10 cellular contexts compared by ENCODE assay signal in the genomic region with DNA sequence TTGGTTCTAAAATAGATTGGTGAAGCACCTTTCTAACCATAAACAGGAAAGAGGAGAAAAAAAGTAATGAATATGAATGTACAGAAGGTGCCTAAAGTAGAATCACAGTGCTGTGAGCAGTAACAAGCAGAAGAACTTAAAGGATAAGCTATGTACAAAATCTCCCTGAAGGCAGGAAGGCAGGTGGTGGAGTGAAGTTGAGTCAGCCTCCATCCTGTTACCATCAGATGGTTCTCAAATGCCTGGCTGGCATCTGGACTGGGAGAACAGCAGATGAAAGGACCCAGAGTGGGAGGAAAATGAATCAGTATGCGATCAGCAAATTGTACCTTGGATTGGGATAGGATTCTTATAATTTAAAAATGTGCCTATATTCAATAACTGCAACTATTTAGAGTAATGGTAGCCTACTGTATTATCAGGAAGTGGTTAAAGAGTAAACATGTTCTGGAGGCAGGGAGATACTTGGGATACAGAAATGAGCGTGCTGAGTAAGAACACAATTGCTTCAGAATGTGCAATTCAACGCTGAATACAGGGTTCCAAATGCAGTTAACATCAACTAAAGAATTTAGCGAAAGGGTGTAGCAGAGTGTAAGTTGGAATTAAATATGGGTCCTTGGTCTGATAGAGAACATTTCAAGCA. TPM values are rescaled to one million over a fixed set of nuclear protein-coding genes. Genes with fewer than 3 reads are reported as not detected.
DNase-seq lines count a peak whose midpoint lies in the region; ATAC-seq and TF ChIP-seq lines count a peak whose summit lies in the region.
"Had no signal": no experiment of that assay in that cellular context is flagged by ENCODE, and none has a peak within 500 bp of the region (broad histone marks: within the 10 kb centered on the region; RNA-seq: fewer than 3 reads in every experiment).

No MANE protein-coding gene starts in this region.

- TF ChIP-seq CTCF in sigmoid colon (IDR thresholded peaks at IDR 0.05) (no peak), ovary (IDR thresholded peaks at IDR 0.05) (no peak)

- H3K36me3 ChIP-seq in sigmoid colon (no peaks in the 10 kb centered on the region), ovary (no peaks in the 10 kb centered on the region)

- peak overlapping the region; percentile 88 to 91 (median 89) for H3K27ac ChIP-seq in sigmoid colon
- H3K27ac ChIP-seq in ovary = no peak overlapping the region

- DNase-seq in GM03348 (ENCODE audit: low spot score) = peak; percentile 16
- DNase-seq in RPMI7951 (ENCODE audit: low read depth) = peak; percentile 50
- DNase-seq in erythroblast (lab: John Stamatoyannopoulos, UW) = peak; percentile 4 to 51
- DNase-seq in sigmoid colon = no peak
- no peak for DNase-seq in ovary
- no peak for DNase-seq in islet precursor cell
- DNase-seq in activated CD4-positive, alpha-beta T cell treated with anti-CD3 and anti-CD28 coated beads, Interleukin-2, amount 50 U/mL, for 1 hour = no peak
- DNase-seq: left ventricle myocardium superior, RPMI8226 had no signal

- peaks cover 0 to 19% (median 4%) of the 10 kb centered on the region in 4 donors for H3K4me1 ChIP-seq in sigmoid colon
- H3K4me1 ChIP-seq in ovary (ENCODE audit: insufficient read depth) = peaks cover 3% of the 10 kb centered on the region

- no peak for ATAC-seq in GM19455 (IDR thresholded peaks at IDR 0.05; ENCODE audit: unreplicated experiment)

- H3K27me3 ChIP-seq in sigmoid colon (no peaks in the 10 kb centered on the region), ovary (no peaks in the 10 kb centered on the region)

- TF ChIP-seq EP300 in sigmoid colon (IDR thresholded peaks at IDR 0.05) (no peak), ovary (IDR thresholded peaks at IDR 0.05) (no peak)

- 75 to 85% methylated on average over 4 of the region's 4 CpGs for WGBS in sigmoid colon, 2 donors
- 88 to 95% (median 89%) methylated on average over 4 of the region's 4 CpGs for WGBS in ovary, 3 donors

- H3K4me3 ChIP-seq in sigmoid colon = peak overlapping the region in 1 of 4 donors; percentile 67
- H3K4me3 ChIP-seq in ovary = no peak overlapping the region

- TF ChIP-seq POLR2A in erythroblast (IDR thresholded peaks at IDR 0.05; ENCODE audit: low read length) (no peak), sigmoid colon (IDR thresholded peaks at IDR 0.05) (no peak), ovary (IDR thresholded peaks at IDR 0.05) (no peak)

- intact Hi-C loops in sigmoid colon (cut with DNase I) (loop anchor here (2.0 to 5.0 kb wide), 2 partner anchors 46 to 961 kb away; partner anchors contain the start of gene MAN2A1), ovary (cut with DNase I) (no loop called here)

- H3K9me3 ChIP-seq in sigmoid colon (no peaks in the 10 kb centered on the region), ovary (no peaks in the 10 kb centered on the region)

RNA-seq across cellular contexts. Expression of gene FER, which starts 21.1 kb away (rescaled TPM):
- total RNA-seq in RPMI7951 (2014; rRNA removed; shearing (Covaris generic)) = 13.2 and 14.1 TPM in 2 replicates
- total RNA-seq in sigmoid colon (10 to 100 TPM; 24.2 to 36.7 (median 33.4) TPM), ovary (10 to 100 TPM; 13.7 to 36.0 (median 33.3) TPM)
- polyA plus RNA-seq in sigmoid colon (1 to 10 TPM; 1.2 to 2.0 (median 1.4) TPM), ovary (1 to 10 TPM; 3.0 to 8.8 TPM)

Comparison
In these comparisons a context has a peak if more than half of its experiments do, and no peak if none do; other contexts are left out.
1. DNase-seq: peak in GM03348 (single experiment), RPMI7951 (single experiment) and erythroblast (2 of 2); none in sigmoid colon (single experiment), ovary (0 of 5), islet precursor cell (single experiment) and activated CD4-positive, alpha-beta T cell treated with anti-CD3 and anti-CD28 coated beads, Interleukin-2, amount 50 U/mL, for 1 hour (single experiment).
2. H3K27ac ChIP-seq: peak in sigmoid colon (4 of 4); none in ovary (0 of 2).